In genomic region chr2:14650066-14650465, GRCh38 we compare ENCODE assay signal across 26 cellular contexts. TPM values are rescaled to one million over a fixed set of nuclear protein-coding genes. Genes with fewer than 3 reads are reported as not detected.
"Had no signal": no experiment of that assay in that cellular context is flagged by ENCODE, and none has a peak within 500 bp of the region (broad histone marks: within the 10 kb centered on the region; RNA-seq: fewer than 3 reads in every experiment).

No MANE protein-coding gene starts in this region.

- H3K9me3 Mint-ChIP-seq: dendritic cell treated with granulocyte-macrophage colony-stimulating factor and Interleukin-4, amounts not matched to agents 40 ng/mL and 50 ng/mL, for 4 days; effector memory CD8-positive, alpha-beta T cell; endodermal cell had no signal

- H3K27ac Mint-ChIP-seq: dendritic cell treated with granulocyte-macrophage colony-stimulating factor and Interleukin-4, amounts not matched to agents 40 ng/mL and 50 ng/mL, for 4 days; effector memory CD8-positive, alpha-beta T cell; endodermal cell had no signal

- H3K27ac ChIP-seq: colonic mucosa, coronary artery, dorsolateral prefrontal cortex, epithelial cell of prostate, esophagus muscularis mucosa, esophagus squamous epithelium, foreskin keratinocyte, gastrocnemius medialis, gastroesophageal sphincter, heart left ventricle, heart right ventricle, hepatocyte had no signal

- DNase-seq: colonic mucosa; cortex of kidney; dermis blood vessel endothelial cell; dorsolateral prefrontal cortex; effector CD4-positive, alpha-beta T cell; effector CD8-positive, alpha-beta T cell; effector memory CD4-positive, alpha-beta T cell; effector memory CD8-positive, alpha-beta T cell; endodermal cell; erythroblast; esophagus squamous epithelium; foreskin fibroblast; foreskin keratinocyte; foreskin melanocyte; gastrocnemius medialis; glutamatergic neuron; heart left ventricle; heart right ventricle had no signal

- H3K27me3 Mint-ChIP-seq: dendritic cell treated with granulocyte-macrophage colony-stimulating factor and Interleukin-4, amounts not matched to agents 40 ng/mL and 50 ng/mL, for 4 days; effector memory CD8-positive, alpha-beta T cell had no signal

- H3K4me3 Mint-ChIP-seq: dendritic cell treated with granulocyte-macrophage colony-stimulating factor and Interleukin-4, amounts not matched to agents 40 ng/mL and 50 ng/mL, for 4 days; effector memory CD8-positive, alpha-beta T cell; endodermal cell had no signal

- H3K4me1 Mint-ChIP-seq: endodermal cell had no signal

- ATAC-seq: effector memory CD8-positive, alpha-beta T cell; esophagus mucosa; foreskin keratinocyte; gastrocnemius medialis; gastroesophageal sphincter; heart left ventricle; heart right ventricle had no signal

RNA-seq across cellular contexts. Expression of gene LRATD1, which starts 17.5 kb away (rescaled TPM):
- total RNA-seq: endothelial cell of umbilical vein had no signal
